Comparison of ENCODE assay signal across 11 cellular contexts in genomic region chr4:169345207-169345788, GRCh38.
A peak's percentile ranks its signal among the peaks of the same experiment; 100 is the strongest.
DNase-seq lines count a peak whose midpoint lies in the region; ATAC-seq lines count a peak whose summit lies in the region.
"Had no signal": no experiment of that assay in that cellular context is flagged by ENCODE, and none has a peak within 500 bp of the region (broad histone marks: within the 10 kb centered on the region; RNA-seq: fewer than 3 reads in every experiment).

No MANE protein-coding gene starts in this region.

- no peak for ATAC-seq in HG02759 (IDR thresholded peaks at IDR 0.05; ENCODE audit: unreplicated experiment)

- DNase-seq in EL (peak; percentile 80), NCI-H82 treated with DMSO at 0.1 percent for 48 hours (lab: John Stamatoyannopoulos, UW; ENCODE audit: unreplicated experiment) (peak; percentile 55), epidermal melanocyte (ENCODE audit: insufficient read length, low spot score) (peak; percentile 21), myocyte (ENCODE audit: low read depth) (peak; percentile 88), mucosa of gallbladder (ENCODE audit: low spot score) (no peak), ureter (ENCODE audit: low spot score) (no peak), NCI-H446 treated with DMSO at 0.1 percent for 48 hours (lab: John Stamatoyannopoulos, UW) (no peak)
- DNase-seq: DMS153, NCI-H1694 treated with DMSO at 0.1 percent for 48 hours, upper lobe of left lung had no signal

Comparison
In these comparisons a context has a peak if more than half of its experiments do, and no peak if none do; other contexts are left out.
1. DNase-seq: peak in EL (single experiment), NCI-H82 treated with DMSO at 0.1 percent for 48 hours (single experiment), epidermal melanocyte (single experiment) and myocyte (single experiment); none in mucosa of gallbladder (single experiment), ureter (single experiment) and NCI-H446 treated with DMSO at 0.1 percent for 48 hours (single experiment).